Comparison of ENCODE assay signal across 16 cellular contexts in genomic region chr18:13051159-13051558, GRCh38. TPM values are rescaled to one million over a fixed set of nuclear protein-coding genes. Genes with fewer than 3 reads are reported as not detected.
A peak's percentile ranks its signal among the peaks of the same experiment; 100 is the strongest.
DNase-seq lines count a peak whose midpoint lies in the region; ATAC-seq lines count a peak whose summit lies in the region.
"Had no signal": no experiment of that assay in that cellular context is flagged by ENCODE, and none has a peak within 500 bp of the region (broad histone marks: within the 10 kb centered on the region; RNA-seq: fewer than 3 reads in every experiment).

No MANE protein-coding gene starts in this region.

- ATAC-seq in activated T-helper 17 cell treated with anti-CD3 and anti-CD28 coated beads, Interleukin-2, amount 50 U/mL, for 72 hours (replicated peaks) = peak; percentile 14
- ATAC-seq: SK-N-SH treated with all-trans-retinoic acid at 6 μM for 48 hours had no signal

- H3K27me3 Mint-ChIP-seq in activated T-cell treated with anti-CD3 and anti-CD28 coated beads, Interleukin-2, amount 50 U/mL, for 24 hours = no peaks in the 10 kb centered on the region
- no peaks in the 10 kb centered on the region for H3K27me3 Mint-ChIP-seq in activated T-helper 17 cell treated with anti-CD3 and anti-CD28 coated beads, Interleukin-2, amount 50 U/mL, for 72 hours
- H3K27me3 Mint-ChIP-seq: naive B cell had no signal

- 96 to 99% methylated on average over 6 of the region's 6 CpGs for WGBS in GM23248 (ENCODE audit: low coverage in 1 of 2, low lambda C conversion rate in 2 of 2, missing lambda C conversion rate in 2 of 2), 2 experiments

- peaks cover 36% of the 10 kb centered on the region for H3K36me3 ChIP-seq in GM23248 (ENCODE audit: low read depth)

- no peaks in the 10 kb centered on the region for H3K4me1 ChIP-seq in GM23248 (ENCODE audit: insufficient read depth)

- no peaks in the 10 kb centered on the region for H3F3A ChIP-seq in GM23248 (ENCODE audit: insufficient read depth)

- no peak overlapping the region for H3K4me3 ChIP-seq in GM23248
- H3K4me3 ChIP-seq: cardiac muscle cell, smooth muscle cell, thoracic aorta had no signal

- H3K9me3 ChIP-seq in GM23248 (ENCODE audit: low read depth) = no peaks in the 10 kb centered on the region
- H3K9me3 ChIP-seq: thoracic aorta had no signal

- peak overlapping the region; percentile 34 for H3K27ac Mint-ChIP-seq in activated T-cell treated with anti-CD3 and anti-CD28 coated beads, Interleukin-2, amount 50 U/mL, for 24 hours
- H3K27ac Mint-ChIP-seq in activated T-helper 17 cell treated with anti-CD3 and anti-CD28 coated beads, Interleukin-2, amount 50 U/mL, for 72 hours = peak overlapping the region; percentile 46

- H3K4me1 Mint-ChIP-seq in activated T-cell treated with anti-CD3 and anti-CD28 coated beads, Interleukin-2, amount 50 U/mL, for 24 hours (ENCODE audit: low read depth) = peaks cover 24% of the 10 kb centered on the region
- peaks cover 26% of the 10 kb centered on the region for H3K4me1 Mint-ChIP-seq in activated T-helper 17 cell treated with anti-CD3 and anti-CD28 coated beads, Interleukin-2, amount 50 U/mL, for 72 hours

- H3K27ac ChIP-seq in GM23248 = no peak overlapping the region
- H3K27ac ChIP-seq: cardiac muscle cell, thoracic aorta had no signal

- H3K9me3 Mint-ChIP-seq in activated T-cell treated with anti-CD3 and anti-CD28 coated beads, Interleukin-2, amount 50 U/mL, for 24 hours = no peaks in the 10 kb centered on the region
- no peaks in the 10 kb centered on the region for H3K9me3 Mint-ChIP-seq in activated T-helper 17 cell treated with anti-CD3 and anti-CD28 coated beads, Interleukin-2, amount 50 U/mL, for 72 hours
- H3K9me3 Mint-ChIP-seq: CD14-positive monocyte, naive B cell had no signal

- H3K9ac ChIP-seq in GM23248 = no peak overlapping the region

- no peak for DNase-seq in activated T-cell treated with anti-CD3 and anti-CD28 coated beads, Interleukin-2, amount 50 U/mL, for 24 hours
- no peak for DNase-seq in activated T-cell treated with anti-CD3 and anti-CD28 coated beads, Interleukin-2, amount 50 U/mL, for 1 hour
- DNase-seq in GM23248 = peak; percentile 4
- peak; percentile 34 to 36 for DNase-seq in lung microvascular endothelial cell (ENCODE audit: low read depth in 2 of 2)
- DNase-seq in NCI-H146 (lab: John Stamatoyannopoulos, UW) = no peak
- DNase-seq in EL = no peak
- no peak for DNase-seq in iPS-NIHi7 (ENCODE audit: extremely low spot score)
- DNase-seq: mesendoderm, NCI-H1694 had no signal

- H3K9me2 ChIP-seq in GM23248 (ENCODE audit: insufficient read depth) = no peaks in the 10 kb centered on the region

- in situ Hi-C loops in GM23248 (cut with MboI) = no loop called here

- H3K79me2 ChIP-seq in GM23248 (ENCODE audit: insufficient read depth) = peaks cover 6% of the 10 kb centered on the region; the same call in 1 of the 2 replicates

- H2AFZ ChIP-seq in GM23248 = no peak overlapping the region

- no peak overlapping the region for H3K4me3 Mint-ChIP-seq in activated T-cell treated with anti-CD3 and anti-CD28 coated beads, Interleukin-2, amount 50 U/mL, for 24 hours
- H3K4me3 Mint-ChIP-seq in activated T-helper 17 cell treated with anti-CD3 and anti-CD28 coated beads, Interleukin-2, amount 50 U/mL, for 72 hours = no peak overlapping the region
- H3K4me3 Mint-ChIP-seq: CD14-positive monocyte had no signal

- no peaks in the 10 kb centered on the region for H4K20me1 ChIP-seq in GM23248 (ENCODE audit: insufficient read depth)

- peaks cover 98% of the 10 kb centered on the region for H3K36me3 Mint-ChIP-seq in activated T-cell treated with anti-CD3 and anti-CD28 coated beads, Interleukin-2, amount 50 U/mL, for 24 hours (ENCODE audit: low read depth)
- peaks cover 100% of the 10 kb centered on the region for H3K36me3 Mint-ChIP-seq in activated T-helper 17 cell treated with anti-CD3 and anti-CD28 coated beads, Interleukin-2, amount 50 U/mL, for 72 hours (ENCODE audit: low read depth)

- no peaks in the 10 kb centered on the region for H3K27me3 ChIP-seq in GM23248 (replicated peaks; ENCODE audit: insufficient read depth)
- H3K27me3 ChIP-seq: cardiac muscle cell had no signal

- no peak overlapping the region for H3K4me2 ChIP-seq in GM23248 (ENCODE audit: unreplicated experiment)
- H3K4me2 ChIP-seq: smooth muscle cell had no signal

RNA-seq across cellular contexts. Expression of gene CEP192, which starts 60.0 kb away (rescaled TPM):
- 19.0 and 21.5 TPM in 2 replicates for total RNA-seq in GM23248 (2014; rRNA removed; shearing (Covaris generic))
- 7.4 and 7.6 TPM in 2 replicates for polyA plus RNA-seq in GM23248 (2016; fragmentation: Nextera tagmentation; extraction: Ambion mirVana)
- 10 to 100 TPM; 35.3 to 62.0 TPM for total RNA-seq in activated T-helper 17 cell treated with anti-CD3 and anti-CD28 coated beads, Interleukin-2, amount 50 U/mL, for 72 hours
- 16.1 and 24.4 TPM in 2 replicates for total RNA-seq in lung microvascular endothelial cell

Comparison
In these comparisons a context has a peak if more than half of its experiments do, and no peak if none do; other contexts are left out.
1. DNase-seq: peak in GM23248 (single experiment) and lung microvascular endothelial cell (2 of 2); none in activated T-cell treated with anti-CD3 and anti-CD28 coated beads, Interleukin-2, amount 50 U/mL, for 24 hours (single experiment), activated T-cell treated with anti-CD3 and anti-CD28 coated beads, Interleukin-2, amount 50 U/mL, for 1 hour (single experiment), NCI-H146 (single experiment), EL (single experiment) and iPS-NIHi7 (single experiment).